29 cellular contexts compared by ENCODE assay signal in genomic region chr5:150059623-150060022, GRCh38. TPM values are rescaled to one million over a fixed set of nuclear protein-coding genes. Genes with fewer than 3 reads are reported as not detected.
"Had no signal": no experiment of that assay in that cellular context is flagged by ENCODE, and none has a peak within 500 bp of the region (broad histone marks: within the 10 kb centered on the region; RNA-seq: fewer than 3 reads in every experiment).

No MANE protein-coding gene starts in this region.

- H3K4me2 ChIP-seq: hepatocyte had no signal

- H2AFZ ChIP-seq: hepatocyte had no signal

- H3K4me3 Mint-ChIP-seq: activated naive CD8-positive, alpha-beta T cell; activated T-cell treated with anti-CD3 and anti-CD28 coated beads, Interleukin-2, amount 50 U/mL, for 24 hours; brain; effector memory CD8-positive, alpha-beta T cell; nephron; stimulated activated effector memory CD8-positive, alpha-beta T cell treated with anti-CD3 and anti-CD28 coated beads, Interleukin-12 subunit alpha, Interleukin-12 subunit beta, amount 100 ng/mL, for 72 hours; T-helper 17 cell had no signal

- H3K27me3 ChIP-seq: ascending aorta, cardiac muscle cell, gastrocnemius medialis, hepatocyte, right lobe of liver, upper lobe of left lung had no signal

- H3K36me3 ChIP-seq: cardiac muscle cell had no signal

- H3K27ac ChIP-seq: ascending aorta, cardiac muscle cell, gastrocnemius medialis, hepatocyte, left ventricle myocardium inferior, right lobe of liver, upper lobe of left lung, WERI-Rb-1 had no signal

- H3K9me3 ChIP-seq: ascending aorta, gastrocnemius medialis, left ventricle myocardium inferior, right lobe of liver, upper lobe of left lung had no signal

- H3K4me1 ChIP-seq: ascending aorta, gastrocnemius medialis, right lobe of liver had no signal

- H3K9me3 Mint-ChIP-seq: activated T-cell treated with anti-CD3 and anti-CD28 coated beads, Interleukin-2, amount 50 U/mL, for 24 hours; brain; effector memory CD8-positive, alpha-beta T cell; nephron; stimulated activated effector memory CD8-positive, alpha-beta T cell treated with anti-CD3 and anti-CD28 coated beads, Interleukin-12 subunit alpha, Interleukin-12 subunit beta, amount 100 ng/mL, for 72 hours; stimulated activated naive CD8-positive, alpha-beta T cell treated with anti-CD3 and anti-CD28 coated beads, Interleukin-15, amount 100 ng/mL, for 72 hours had no signal

- H3K27ac Mint-ChIP-seq: activated naive CD8-positive, alpha-beta T cell; activated T-cell treated with anti-CD3 and anti-CD28 coated beads, Interleukin-2, amount 50 U/mL, for 24 hours; brain; effector memory CD8-positive, alpha-beta T cell; nephron; progenitor cell of endocrine pancreas; stimulated activated effector memory CD8-positive, alpha-beta T cell treated with anti-CD3 and anti-CD28 coated beads, Interleukin-12 subunit alpha, Interleukin-12 subunit beta, amount 100 ng/mL, for 72 hours; T-helper 17 cell had no signal

- H3K4me3 ChIP-seq: ascending aorta, cardiac muscle cell, coronary artery, gastrocnemius medialis, hepatocyte, left ventricle myocardium inferior, lung, right lobe of liver, upper lobe of left lung had no signal

- H3K36me3 Mint-ChIP-seq: activated naive CD8-positive, alpha-beta T cell; brain had no signal

- DNase-seq: activated CD4-positive, alpha-beta T cell treated with anti-CD3 and anti-CD28 coated beads for 48 hours; activated CD4-positive, alpha-beta T cell treated with anti-CD3 and anti-CD28 coated beads, Interleukin-2, amount 50 U/mL, for 48 hours; activated CD8-positive, alpha-beta memory T cell treated with anti-CD3 and anti-CD28 coated beads, Interleukin-2, amount 50 U/mL, for 48 hours; activated T-cell treated with anti-CD3 and anti-CD28 coated beads, Interleukin-2, amount 50 U/mL, for 24 hours; effector memory CD8-positive, alpha-beta T cell; erythroblast; gastrocnemius medialis; islet precursor cell; left ventricle myocardium inferior; right lobe of liver; small intestine; stimulated activated CD4-positive, alpha-beta T cell treated with anti-CD3 and anti-CD28 coated beads, Interleukin-4, amount 100 ng/mL, for 24 hours; stimulated activated naive CD8-positive, alpha-beta T cell treated with anti-CD3 and anti-CD28 coated beads, Interleukin-15, amount 100 ng/mL, for 72 hours; T-helper 17 cell; T1000; WERI-Rb-1 had no signal

- ATAC-seq: activated CD4-positive, CD25-positive, alpha-beta regulatory T cell treated with anti-CD3 and anti-CD28 coated beads, Interleukin-2, amount 50 U/mL, for 24 hours; effector memory CD8-positive, alpha-beta T cell; gastrocnemius medialis; stimulated activated effector memory CD8-positive, alpha-beta T cell treated with anti-CD3 and anti-CD28 coated beads, Interleukin-12 subunit alpha, Interleukin-12 subunit beta, amount 100 ng/mL, for 72 hours; stimulated activated naive CD8-positive, alpha-beta T cell treated with anti-CD3 and anti-CD28 coated beads, Interleukin-15, amount 100 ng/mL, for 72 hours; T-helper 17 cell had no signal

RNA-seq across cellular contexts. Expression of gene CSF1R, which starts 26.7 kb away (rescaled TPM):
- total RNA-seq: cardiac muscle cell, progenitor cell of endocrine pancreas, renal cortical epithelial cell had no signal
